Comparison of ENCODE assay signal across 8 cellular contexts in the genomic region with DNA sequence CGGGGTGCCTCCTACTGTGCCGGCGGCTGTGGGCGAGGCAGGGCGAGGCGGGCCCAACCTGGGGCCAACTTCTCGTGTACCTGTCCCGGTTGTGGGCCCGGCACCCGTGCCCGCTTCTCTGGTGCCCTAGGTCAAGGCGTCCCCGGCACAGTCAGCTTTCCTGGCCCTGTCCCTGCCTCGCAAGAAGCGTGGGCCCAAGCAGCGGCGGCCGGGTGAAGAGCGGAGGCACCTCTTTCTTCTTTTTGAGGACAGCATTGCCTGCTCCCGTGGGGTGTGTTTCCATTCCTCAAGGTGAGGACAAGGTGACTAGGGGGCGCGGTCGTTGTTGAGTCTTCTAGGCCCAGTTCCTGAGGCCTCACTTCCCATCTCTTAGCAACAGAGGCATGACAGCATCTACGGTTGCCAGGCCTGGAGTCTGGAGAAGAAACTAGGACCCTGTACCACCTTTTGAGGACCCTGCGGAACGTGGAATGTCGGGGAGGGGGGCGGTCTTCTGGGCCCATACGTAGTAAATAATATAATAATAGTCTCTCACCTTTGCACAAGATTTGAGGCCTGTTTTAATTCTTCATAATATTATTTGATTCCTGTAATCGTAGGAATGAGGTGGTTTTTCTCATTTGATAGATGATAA.
DNase-seq lines count a peak whose midpoint lies in the region; ATAC-seq and TF ChIP-seq lines count a peak whose summit lies in the region.

No MANE protein-coding gene starts in this region.

- peaks cover 2% of the 10 kb centered on the region for H3K4me1 ChIP-seq in parathyroid adenoma

- H3K4me3 ChIP-seq in foreskin fibroblast (ENCODE audit: low read depth in 1 of 2, low read length in 2 of 2) (peak overlapping the region; percentile 82 to 92), parathyroid adenoma (ENCODE audit: low read depth, low read length) (peak overlapping the region; percentile 92)

- no peaks in the 10 kb centered on the region for H3K36me3 ChIP-seq in parathyroid adenoma (ENCODE audit: control insufficient read depth, insufficient read depth, low read length)

- peak; percentile 56 for DNase-seq in activated CD4-positive, alpha-beta T cell treated with anti-CD3 and anti-CD28 coated beads for 48 hours
- DNase-seq in activated CD4-positive, alpha-beta T cell treated with anti-CD3 and anti-CD28 coated beads for 1 hour: no peak
- no peak for DNase-seq in foreskin fibroblast

- H3K4me2 ChIP-seq in parathyroid adenoma (ENCODE audit: low read length): peak overlapping the region; percentile 68

- ATAC-seq in HG03135 (IDR thresholded peaks at IDR 0.05; ENCODE audit: unreplicated experiment) (peak; percentile 14), GM19463 (IDR thresholded peaks at IDR 0.05; ENCODE audit: unreplicated experiment) (no peak), GM18498 (IDR thresholded peaks at IDR 0.05; ENCODE audit: unreplicated experiment) (no peak)

- no peaks in the 10 kb centered on the region for H3K9me3 ChIP-seq in parathyroid adenoma (ENCODE audit: control insufficient read depth, low read length)

- TF ChIP-seq CTCF in VCaP (conservative IDR thresholded peaks at IDR 0.05) (no peak), foreskin fibroblast (IDR thresholded peaks at IDR 0.05; ENCODE audit: low read depth, low read length) (no peak), parathyroid adenoma (IDR thresholded peaks at IDR 0.05) (no peak)

- peak overlapping the region; percentile 89 for H3K27ac ChIP-seq in VCaP
- peak overlapping the region; percentile 94 for H3K27ac ChIP-seq in parathyroid adenoma

- no peaks in the 10 kb centered on the region for H3K27me3 ChIP-seq in parathyroid adenoma (ENCODE audit: control insufficient read depth, insufficient read depth, low read length)

- H3K9ac ChIP-seq in parathyroid adenoma: peak overlapping the region; percentile 8

- peaks cover 50% of the 10 kb centered on the region for H3K79me2 ChIP-seq in parathyroid adenoma

- H2AFZ ChIP-seq in parathyroid adenoma: peak overlapping the region; percentile 69
